Comparison of ENCODE assay signal across 10 cellular contexts in the genomic region with DNA sequence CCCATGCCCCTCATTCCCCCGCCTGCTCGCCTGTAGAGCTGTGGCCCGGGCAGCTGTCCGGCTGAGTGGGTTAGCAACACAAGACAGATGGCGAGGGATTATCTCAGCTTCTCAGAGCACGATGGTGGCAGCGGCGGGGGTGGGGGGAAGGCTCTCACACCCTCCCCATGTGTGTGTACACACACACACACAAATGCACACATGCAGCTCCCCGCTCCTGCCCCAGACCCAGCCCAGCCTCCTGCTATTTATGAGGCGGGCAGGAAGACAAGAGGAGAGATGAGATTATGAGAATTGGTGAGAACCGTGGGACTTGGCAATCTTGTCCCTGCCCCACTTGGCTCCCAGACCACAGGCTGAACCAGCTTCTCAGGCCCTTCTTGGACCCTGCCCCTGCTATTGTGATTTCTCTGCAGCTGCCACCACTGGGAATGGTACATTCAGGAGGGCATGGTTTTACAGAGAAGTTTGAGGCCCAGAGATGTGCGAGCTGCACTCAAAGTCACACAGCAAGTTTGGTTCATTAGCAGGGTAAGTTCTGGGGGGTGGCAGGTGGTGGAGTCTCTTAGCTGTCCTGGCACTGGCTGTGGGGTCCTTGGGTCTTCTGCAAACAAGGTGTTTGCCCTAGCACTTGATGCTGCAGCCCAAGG. TPM values are rescaled to one million over a fixed set of nuclear protein-coding genes. Genes with fewer than 3 reads are reported as not detected.
DNase-seq lines count a peak whose midpoint lies in the region; ATAC-seq, FAIRE-seq and TF ChIP-seq lines count a peak whose summit lies in the region.
"Had no signal": no experiment of that assay in that cellular context is flagged by ENCODE, and none has a peak within 500 bp of the region (broad histone marks: within the 10 kb centered on the region; RNA-seq: fewer than 3 reads in every experiment).

No MANE protein-coding gene starts in this region.

- H3K14ac ChIP-seq in mesenchymal stem cell (ENCODE audit: low read length in 2 of 2): peak overlapping the region in 1 of 2 experiments; percentile 12

- H4K8ac ChIP-seq in mesenchymal stem cell (ENCODE audit: low read length): no peak overlapping the region

- H3K36me3 Mint-ChIP-seq in activated CD4-positive, alpha-beta T cell treated with anti-CD3 and anti-CD28 coated beads, Interleukin-2, amount 10 ng/mL, durations not matched to agents 24 days and 14 days (ENCODE audit: low read depth): no peaks in the 10 kb centered on the region

- peak overlapping the region; percentile 23 to 57 for H2BK12ac ChIP-seq in mesenchymal stem cell (ENCODE audit: low read length in 2 of 2)

- no peak for TF ChIP-seq POLR2A in ovary (IDR thresholded peaks at IDR 0.05)

- H3K79me1 ChIP-seq in mesenchymal stem cell (replicated peaks; ENCODE audit: low read length, poor library complexity, severe bottlenecking): no peaks in the 10 kb centered on the region

- H2BK120ac ChIP-seq in mesenchymal stem cell (ENCODE audit: low read depth, low read length): no peak overlapping the region

- H3K27me3 Mint-ChIP-seq in activated CD4-positive, alpha-beta T cell treated with anti-CD3 and anti-CD28 coated beads, Interleukin-2, amount 10 ng/mL, durations not matched to agents 24 days and 14 days: peaks cover 33% of the 10 kb centered on the region

- H3K18ac ChIP-seq in mesenchymal stem cell (ENCODE audit: low read depth in 1 of 2, low read length in 2 of 2): peak overlapping the region in 1 of 2 experiments; percentile 77

- no peaks in the 10 kb centered on the region for H3K27me3 ChIP-seq in adipocyte (replicated peaks; ENCODE audit: control insufficient read depth, insufficient read depth, low read length)
- H3K27me3 ChIP-seq in mesenchymal stem cell (ENCODE audit: control insufficient read depth in 1 of 2, insufficient read depth in 1 of 2, low read length in 2 of 2): no peaks in the 10 kb centered on the region
- H3K27me3 ChIP-seq in thoracic aorta (replicated peaks; ENCODE audit: insufficient read depth): no peaks in the 10 kb centered on the region
- H3K27me3 ChIP-seq in ovary: no peaks in the 10 kb centered on the region

- peak overlapping the region; percentile 91 for H2AK5ac ChIP-seq in mesenchymal stem cell (ENCODE audit: low read length, severe bottlenecking)

- no peaks in the 10 kb centered on the region for H3K36me3 ChIP-seq in adipocyte (ENCODE audit: control insufficient read depth, insufficient read depth, low read length, severe bottlenecking)
- no peaks in the 10 kb centered on the region for H3K36me3 ChIP-seq in mesenchymal stem cell (ENCODE audit: control insufficient read depth in 1 of 2, insufficient read depth in 2 of 2, low read depth in 1 of 2, low read length in 2 of 2)
- no peaks in the 10 kb centered on the region for H3K36me3 ChIP-seq in thoracic aorta
- no peaks in the 10 kb centered on the region for H3K36me3 ChIP-seq in ovary
- H3K36me3 ChIP-seq: cardiac muscle cell had no signal

- peak overlapping the region; percentile 5 for H3K27ac Mint-ChIP-seq in activated CD4-positive, alpha-beta T cell treated with anti-CD3 and anti-CD28 coated beads, Interleukin-2, amount 10 ng/mL, durations not matched to agents 24 days and 14 days

- no peak overlapping the region for H3K4me3 ChIP-seq in adipocyte (ENCODE audit: low read length)
- H3K4me3 ChIP-seq in mesenchymal stem cell (ENCODE audit: insufficient read depth in 1 of 2, low read depth in 1 of 2, low read length in 2 of 2): no peak overlapping the region
- no peak overlapping the region for H3K4me3 ChIP-seq in thoracic aorta
- H3K4me3 ChIP-seq in ovary: no peak overlapping the region
- H3K4me3 ChIP-seq: cardiac muscle cell had no signal

- WGBS in mesenchymal stem cell: 84% methylated on average over 6 of the region's 12 CpGs
- 80 to 88% (median 86%) methylated on average over 12 of the region's 12 CpGs for whole genome bisulfite sequencing in ovary, 3 donors

- H2AFZ ChIP-seq in mesenchymal stem cell (ENCODE audit: low read depth, low read length): no peak overlapping the region

- FAIRE-seq in GM19239 (lab: Jason Lieb, UNC): no peak

- intact Hi-C loops in activated CD4-positive, alpha-beta T cell treated with anti-CD3 and anti-CD28 coated beads, Interleukin-2, amount 10 ng/mL, durations not matched to agents 24 days and 14 days (cut with micrococcal nuclease): loop anchor here (5.0 to 10.0 kb wide), 2 partner anchors 107 to 370 kb away; a partner anchor contains a TSS
- intact Hi-C loops in ovary (cut with DNase I): no loop called here

- H3K9me3 ChIP-seq in adipocyte (ENCODE audit: control insufficient read depth, low read length): no peaks in the 10 kb centered on the region
- H3K9me3 ChIP-seq in mesenchymal stem cell (ENCODE audit: control insufficient read depth, low read length): no peaks in the 10 kb centered on the region
- H3K9me3 ChIP-seq in thoracic aorta: no peaks in the 10 kb centered on the region
- H3K9me3 ChIP-seq in ovary: no peaks in the 10 kb centered on the region

- H3K4me3 Mint-ChIP-seq in activated CD4-positive, alpha-beta T cell treated with anti-CD3 and anti-CD28 coated beads, Interleukin-2, amount 10 ng/mL, durations not matched to agents 24 days and 14 days: no peak overlapping the region

- H3K9ac ChIP-seq in adipocyte (ENCODE audit: low read length) (peak overlapping the region; percentile 10), mesenchymal stem cell (ENCODE audit: low read length) (no peak overlapping the region)

- H3K4me1 Mint-ChIP-seq in activated CD4-positive, alpha-beta T cell treated with anti-CD3 and anti-CD28 coated beads, Interleukin-2, amount 10 ng/mL, durations not matched to agents 24 days and 14 days: peaks cover 28% of the 10 kb centered on the region

- no peaks in the 10 kb centered on the region for H3K9me3 Mint-ChIP-seq in activated CD4-positive, alpha-beta T cell treated with anti-CD3 and anti-CD28 coated beads, Interleukin-2, amount 10 ng/mL, durations not matched to agents 24 days and 14 days

- H3K27ac ChIP-seq in mesenchymal stem cell (ENCODE audit: low read length, poor library complexity, severe bottlenecking) (peak overlapping the region; percentile 71), thoracic aorta (peak overlapping the region; percentile 31 to 74), ovary (no peak overlapping the region)
- H3K27ac ChIP-seq: cardiac muscle cell had no signal

- no peak overlapping the region for H3K4me2 ChIP-seq in mesenchymal stem cell (ENCODE audit: low read length, poor library complexity, severe bottlenecking)

- H2BK5ac ChIP-seq in mesenchymal stem cell (ENCODE audit: low read depth, low read length, poor library complexity, severe bottlenecking): peak overlapping the region; percentile 15

- H4K91ac ChIP-seq in mesenchymal stem cell (ENCODE audit: low read length): peak overlapping the region; percentile 3

- TF ChIP-seq CTCF in thoracic aorta (IDR thresholded peaks at IDR 0.05): no peak
- TF ChIP-seq CTCF in ovary (IDR thresholded peaks at IDR 0.05): no peak

- no peak overlapping the region for H2BK15ac ChIP-seq in mesenchymal stem cell (ENCODE audit: low read depth, poor library complexity, severe bottlenecking)

- no peak overlapping the region for H3K23ac ChIP-seq in mesenchymal stem cell (ENCODE audit: low read length in 2 of 2)

- H3K4me1 ChIP-seq in adipocyte (ENCODE audit: control insufficient read depth, insufficient read depth, low read length): peaks cover 37% of the 10 kb centered on the region
- peaks cover 78% of the 10 kb centered on the region for H3K4me1 ChIP-seq in mesenchymal stem cell (ENCODE audit: control insufficient read depth, insufficient read depth, low read depth, low read length)
- peaks cover 23 to 39% of the 10 kb centered on the region in 2 donors for H3K4me1 ChIP-seq in thoracic aorta (ENCODE audit: control insufficient read depth in 1 of 2, low read depth in 2 of 2)
- peaks cover 6% of the 10 kb centered on the region for H3K4me1 ChIP-seq in ovary (ENCODE audit: insufficient read depth)

- no peak for TF ChIP-seq EP300 in ovary (IDR thresholded peaks at IDR 0.05)

- H3K4ac ChIP-seq in mesenchymal stem cell (ENCODE audit: low read depth in 1 of 2, low read length in 2 of 2): peak overlapping the region; percentile 15 to 53

- no peak for DNase-seq in activated CD4-positive, alpha-beta T cell treated with anti-CD3 and anti-CD28 coated beads, Interleukin-2, amount 10 ng/mL, durations not matched to agents 24 days and 14 days
- DNase-seq in activated CD4-positive, alpha-beta T cell treated with anti-CD3 and anti-CD28 coated beads, Interleukin-2, amount 50 U/mL, for 4 hours: no peak
- DNase-seq in adipocyte (ENCODE audit: low read depth) (no peak), mesenchymal stem cell (no peak), thoracic aorta (ENCODE audit: low spot score) (no peak), GM19239 (ENCODE audit: insufficient read length, low spot score) (no peak), ovary (no peak)
- DNase-seq: NCI-H1436 treated with DMSO at 0.1 percent for 48 hours had no signal

- ATAC-seq in thoracic aorta (ENCODE audit: insufficient number of reproducible peaks, low FRiP score, low read depth) (no peak), GM19035 (IDR thresholded peaks at IDR 0.05; ENCODE audit: unreplicated experiment) (no peak)

RNA-seq across cellular contexts. Expression of a gene that starts 51.0 kb away (rescaled TPM):
- total RNA-seq in activated CD4-positive, alpha-beta T cell treated with anti-CD3 and anti-CD28 coated beads, Interleukin-2, amount 10 ng/mL, durations not matched to agents 24 days and 14 days: not detected in 2 replicates
- 0.07 TPM for polyA plus RNA-seq in mesenchymal stem cell (2013, experiment 1 of 2)
- 0.08 TPM for polyA plus RNA-seq in mesenchymal stem cell (2013, experiment 2 of 2)
- total RNA-seq in thoracic aorta: under 1 TPM; 0.14 to 0.41 TPM
- under 1 TPM in 5 of 7 donors, not detected in 2; 0.05 to 0.37 (median 0.13) TPM for total RNA-seq in ovary
- under 1 TPM; 0.10 to 0.12 TPM for polyA plus RNA-seq in ovary

Comparison
In these comparisons a context has a peak if more than half of its experiments do, and no peak if none do; other contexts are left out.
1. H3K27ac ChIP-seq: peak in mesenchymal stem cell (single experiment) and thoracic aorta (2 of 2); none in ovary (0 of 2).